1 cellular context compared by ENCODE assay signal in the genomic region with DNA sequence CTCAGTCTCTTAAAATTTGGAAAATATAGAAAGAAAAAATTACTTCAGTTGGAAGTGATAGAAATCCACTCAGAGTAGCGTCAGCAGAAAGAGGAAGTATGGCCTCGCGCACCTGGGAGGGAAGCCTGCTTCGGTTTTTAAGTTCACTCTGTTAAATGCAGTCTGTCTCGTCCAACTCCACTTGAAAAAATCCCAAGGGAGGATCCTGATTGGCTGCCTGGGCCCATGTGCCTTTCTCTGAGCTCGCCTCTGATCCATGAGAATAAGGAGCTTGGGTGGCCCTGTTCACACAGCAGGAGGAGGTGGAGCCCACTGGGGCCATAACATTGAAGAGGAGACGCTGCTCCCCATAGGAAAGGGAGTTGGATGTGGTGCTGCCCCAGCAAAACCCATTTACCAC.
TF ChIP-seq lines count a peak whose summit lies in the region.

No MANE protein-coding gene starts in this region.

TF ChIP-seq in HepG2, 621 proteins besides CTCF, POLR2A, EP300 and RAD21 (continued from another document):
- peak; percentile 55 for TF ChIP-seq RBM22 (optimal IDR thresholded peaks at IDR 0.05; ENCODE audit: low read length)
- no peak for TF ChIP-seq ZNF382 (CRISPR knock-in tag; IDR thresholded peaks at IDR 0.05; ENCODE audit: borderline replicate concordance)
- TF ChIP-seq NFYC (CRISPR knock-in tag; IDR thresholded peaks at IDR 0.05): peak; percentile 65
- TF ChIP-seq ZFP37 (CRISPR knock-in tag; IDR thresholded peaks at IDR 0.05; ENCODE audit: borderline replicate concordance): no peak
- TF ChIP-seq KDM2A (CRISPR knock-in tag; IDR thresholded peaks at IDR 0.05; ENCODE audit: borderline replicate concordance, low read depth): 0 out of 2 replicates have a peak, but pooled peaks have one; percentile 29
- TF ChIP-seq ZC3H13 (CRISPR knock-in tag; IDR thresholded peaks at IDR 0.05): 0 out of 2 replicates have a peak, but pooled peaks have one; percentile 88
- no peak for TF ChIP-seq TARDBP (CRISPR knock-in tag; IDR thresholded peaks at IDR 0.05)
- TF ChIP-seq ZNF687 (CRISPR knock-in tag; IDR thresholded peaks at IDR 0.05): peak; percentile 8; the same call in 1 of the 2 replicates
- peak; percentile 32; the same call in 1 of the 2 replicates for TF ChIP-seq NFYB (CRISPR knock-in tag; IDR thresholded peaks at IDR 0.05)
- no peak for TF ChIP-seq NONO (IDR thresholded peaks at IDR 0.05)
- TF ChIP-seq NONO (CRISPR knock-in tag; conservative IDR thresholded peaks at IDR 0.05): peak; percentile 51; the same call in 1 of the 2 replicates
- 0 out of 2 replicates have a peak, but pooled peaks have one; percentile 62 for TF ChIP-seq PAF1 (CRISPR knock-in tag; IDR thresholded peaks at IDR 0.05)
- peak; percentile 68 for TF ChIP-seq USF2 (IDR thresholded peaks at IDR 0.05; ENCODE audit: low read depth, low read length)
- peak; percentile 80; the same call in 1 of the 2 replicates for TF ChIP-seq USF2 (CRISPR knock-in tag; IDR thresholded peaks at IDR 0.05; ENCODE audit: borderline replicate concordance)
TF ChIP-seq in HepG2: peak in this region for 10.
